ENCODE assay signal across 20 cellular contexts in the genomic region with DNA sequence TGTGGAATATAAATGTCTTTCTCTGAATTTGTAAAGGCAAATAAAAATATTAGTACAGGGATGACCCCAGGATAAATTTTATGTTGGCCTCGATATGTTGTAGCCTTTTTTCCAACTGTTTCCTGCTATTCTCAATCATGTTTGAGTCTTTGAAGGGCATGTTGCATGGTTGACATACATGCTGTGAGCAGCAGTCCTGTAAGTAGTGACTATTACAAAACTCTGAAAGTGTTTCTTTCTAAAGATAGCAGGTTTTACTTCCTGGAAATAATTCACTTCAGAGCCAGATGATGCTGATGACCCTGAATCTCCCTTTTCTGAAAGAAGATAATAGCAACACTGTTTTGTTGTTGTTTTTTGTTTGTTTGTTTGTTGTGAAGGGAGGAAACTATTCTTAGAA.
"Had no signal": no experiment of that assay in that cellular context is flagged by ENCODE, and none has a peak within 500 bp of the region (broad histone marks: within the 10 kb centered on the region; RNA-seq: fewer than 3 reads in every experiment).

No MANE protein-coding gene starts in this region.

- ATAC-seq: activated CD4-positive, alpha-beta T cell treated with anti-CD3 and anti-CD28 coated beads for 36 hours; activated T-cell treated with anti-CD3 and anti-CD28 coated beads, Interleukin-2, amount 50 U/mL, for 72 hours; K562; T-cell had no signal

- H3K4me3 ChIP-seq: K562, MG63, PC-9 had no signal

- DNase-seq: activated CD4-positive, alpha-beta memory T cell treated with anti-CD3 and anti-CD28 coated beads, Interleukin-2, amount 10 ng/mL, durations not matched to agents 7 days and 5 days; activated CD4-positive, alpha-beta T cell treated with anti-CD3 and anti-CD28 coated beads for 36 hours; activated CD4-positive, alpha-beta T cell treated with anti-CD3 and anti-CD28 coated beads, Interleukin-2, amount 50 U/mL, for 1 hour; activated gamma-delta T cell treated with Interleukin-2 at 50 U/mL for 16 hours; activated naive CD4-positive, alpha-beta T cell treated with anti-CD3 and anti-CD28 coated beads, Interleukin-2, amount 10 ng/mL, durations not matched to agents 7 days and 5 days; activated naive CD8-positive, alpha-beta T cell treated with anti-CD3 and anti-CD28 coated beads for 36 hours; activated T-cell treated with anti-CD3 and anti-CD28 coated beads, Interleukin-2, amount 50 U/mL, for 72 hours; brain microvascular endothelial cell; MG63; NCI-H1105; NCI-H1436; NCI-H187; NCI-H2081; PC-9; SIG-M5; T-cell; T-helper 2 cell; T1000; WERI-Rb-1 had no signal

- H3K27me3 ChIP-seq: brain microvascular endothelial cell, MG63 had no signal

- H3K4me2 ChIP-seq: PC-9 had no signal

- H3K9me3 ChIP-seq: MG63 had no signal

- H3K27ac ChIP-seq: brain microvascular endothelial cell, PC-9, WERI-Rb-1 had no signal

- H3K36me3 ChIP-seq: brain microvascular endothelial cell, MG63, WERI-Rb-1 had no signal

- H2AFZ ChIP-seq: PC-9 had no signal
